ENCODE assay signal across 19 cellular contexts in the genomic region with DNA sequence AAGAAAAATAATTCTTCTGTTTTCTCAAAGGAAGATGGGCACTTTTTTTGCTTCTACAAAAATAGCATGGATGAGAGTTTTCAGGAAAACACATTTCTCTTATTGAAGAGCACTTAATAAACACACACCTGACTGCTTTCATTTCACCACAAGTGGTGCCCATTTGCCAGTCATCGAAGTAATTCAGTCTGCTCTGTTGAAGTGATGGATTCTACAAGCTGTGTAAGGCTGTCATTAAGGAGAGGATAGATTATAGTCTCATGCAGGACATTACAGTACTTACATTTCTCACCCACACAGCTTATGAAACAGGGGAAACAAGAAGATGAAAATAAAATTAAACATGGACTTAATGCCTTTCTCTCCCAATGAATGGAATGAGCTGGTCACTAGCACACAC.
"Had no signal": no experiment of that assay in that cellular context is flagged by ENCODE, and none has a peak within 500 bp of the region (broad histone marks: within the 10 kb centered on the region; RNA-seq: fewer than 3 reads in every experiment).

No MANE protein-coding gene starts in this region.

- H3K27ac Mint-ChIP-seq: naive thymus-derived CD4-positive, alpha-beta T cell; nephron progenitor cell; stimulated activated effector memory CD8-positive, alpha-beta T cell treated with anti-CD3 and anti-CD28 coated beads, Interleukin-12 subunit alpha, Interleukin-12 subunit beta, amount 100 ng/mL, for 72 hours had no signal

- H3K4me3 Mint-ChIP-seq: naive thymus-derived CD4-positive, alpha-beta T cell; nephron progenitor cell; stimulated activated effector memory CD8-positive, alpha-beta T cell treated with anti-CD3 and anti-CD28 coated beads, Interleukin-12 subunit alpha, Interleukin-12 subunit beta, amount 100 ng/mL, for 72 hours had no signal

- DNase-seq: effector CD4-positive, alpha-beta T cell; foreskin melanocyte; head of caudate nucleus; left colon; mesendoderm; naive thymus-derived CD4-positive, alpha-beta T cell; nephron progenitor cell; psoas muscle; retina; right lobe of liver; stimulated activated CD4-positive, alpha-beta T cell treated with anti-CD3 and anti-CD28 coated beads, Interleukin-4, amount 100 ng/mL, for 1 hour; stimulated activated CD8-positive, alpha-beta memory T cell treated with anti-CD3 and anti-CD28 coated beads, Interleukin-4, amount 100 ng/mL, for 48 hours; stimulated activated naive CD8-positive, alpha-beta T cell treated with anti-CD3 and anti-CD28 coated beads, Interleukin-15, Interleukin-2, amounts not matched to agents 100 U/mL and 50 U/mL, for 24 hours; upper lobe of right lung had no signal

- H3K9me3 Mint-ChIP-seq: nephron progenitor cell; stimulated activated effector memory CD8-positive, alpha-beta T cell treated with anti-CD3 and anti-CD28 coated beads, Interleukin-12 subunit alpha, Interleukin-12 subunit beta, amount 100 ng/mL, for 72 hours had no signal

- H3K27me3 ChIP-seq: hepatocyte, neutrophil, right lobe of liver, tibial nerve, upper lobe of right lung, vagina had no signal

- ATAC-seq: left colon; naive thymus-derived CD4-positive, alpha-beta T cell; psoas muscle; right lobe of liver; stimulated activated effector memory CD8-positive, alpha-beta T cell treated with anti-CD3 and anti-CD28 coated beads, Interleukin-12 subunit alpha, Interleukin-12 subunit beta, amount 100 ng/mL, for 72 hours; stimulated activated naive CD8-positive, alpha-beta T cell treated with anti-CD3 and anti-CD28 coated beads, Interleukin-15, Interleukin-2, amounts not matched to agents 100 U/mL and 50 U/mL, for 24 hours; upper lobe of right lung had no signal

- H3K36me3 Mint-ChIP-seq: naive thymus-derived CD4-positive, alpha-beta T cell; stimulated activated effector memory CD8-positive, alpha-beta T cell treated with anti-CD3 and anti-CD28 coated beads, Interleukin-12 subunit alpha, Interleukin-12 subunit beta, amount 100 ng/mL, for 72 hours had no signal

- H3K9me3 ChIP-seq: neutrophil, psoas muscle, right lobe of liver, tibial nerve, upper lobe of right lung, vagina had no signal

- H3K4me1 ChIP-seq: psoas muscle, right lobe of liver, tibial nerve, upper lobe of right lung, vagina had no signal

- H3K4me3 ChIP-seq: hepatocyte, psoas muscle, right lobe of liver, tibial nerve, upper lobe of right lung, vagina had no signal

- H3K36me3 ChIP-seq: neutrophil, right lobe of liver, upper lobe of right lung, vagina had no signal

- H3K4me1 Mint-ChIP-seq: naive thymus-derived CD4-positive, alpha-beta T cell; stimulated activated effector memory CD8-positive, alpha-beta T cell treated with anti-CD3 and anti-CD28 coated beads, Interleukin-12 subunit alpha, Interleukin-12 subunit beta, amount 100 ng/mL, for 72 hours had no signal
